In genomic region chr4:608236-608635, GRCh38 we compare ENCODE assay signal across 30 cellular contexts. TPM values are rescaled to one million over a fixed set of nuclear protein-coding genes. Genes with fewer than 3 reads are reported as not detected.
"Had no signal": no experiment of that assay in that cellular context is flagged by ENCODE, and none has a peak within 500 bp of the region (broad histone marks: within the 10 kb centered on the region; RNA-seq: fewer than 3 reads in every experiment).

No MANE protein-coding gene starts in this region.

- DNase-seq: activated CD4-positive, alpha-beta T cell treated with anti-CD3 and anti-CD28 coated beads, Interleukin-2, amount 10 ng/mL, durations not matched to agents 7 days and 5 days; activated CD4-positive, CD25-positive, alpha-beta regulatory T cell; activated CD8-positive, alpha-beta T cell treated with anti-CD3 and anti-CD28 coated beads for 36 hours; activated gamma-delta T cell; activated naive CD4-positive, alpha-beta T cell treated with anti-CD3 and anti-CD28 coated beads for 36 hours; anterior cingulate cortex; caudate nucleus; MG63; MV-4-11; NCI-H1092 treated with DMSO at 0.1 percent for 48 hours; NCI-H1417 treated with DMSO at 0.1 percent for 48 hours; NCI-H1694; NCI-H2029; NCI-H2107; NCI-H2171 treated with DMSO at 0.1 percent for 48 hours; NCI-H226; NCI-H510A; NCI-H526 treated with DMSO at 0.1 percent for 48 hours; NCI-H82; OCI-M1; RPMI8226; T-cell; T-helper 2 cell; T1000 had no signal

- H3K4me3 ChIP-seq: adrenal gland, MG63, SK-N-MC had no signal

- H3K4me1 ChIP-seq: adrenal gland had no signal

- H3K27ac ChIP-seq: adrenal gland, SK-N-MC, VCaP had no signal

- H3K27ac Mint-ChIP-seq: activated CD4-positive, alpha-beta T cell treated with anti-CD3 and anti-CD28 coated beads, Interleukin-2, amount 10 ng/mL, durations not matched to agents 7 days and 5 days; activated CD8-positive, alpha-beta T cell treated with anti-CD3 and anti-CD28 coated beads for 36 hours; activated naive CD4-positive, alpha-beta T cell treated with anti-CD3 and anti-CD28 coated beads for 36 hours; activated naive CD8-positive, alpha-beta T cell; T-cell had no signal

- ATAC-seq: activated CD8-positive, alpha-beta T cell treated with anti-CD3 and anti-CD28 coated beads for 36 hours; Panc1; Right ventricle myocardium inferior; T-cell had no signal

- H3K36me3 Mint-ChIP-seq: activated naive CD8-positive, alpha-beta T cell; T-cell had no signal

- H3K4me3 Mint-ChIP-seq: activated CD4-positive, alpha-beta T cell treated with anti-CD3 and anti-CD28 coated beads, Interleukin-2, amount 10 ng/mL, durations not matched to agents 7 days and 5 days; activated CD8-positive, alpha-beta T cell treated with anti-CD3 and anti-CD28 coated beads for 36 hours; activated naive CD4-positive, alpha-beta T cell treated with anti-CD3 and anti-CD28 coated beads for 36 hours; activated naive CD8-positive, alpha-beta T cell; T-cell had no signal

- H3K9me3 Mint-ChIP-seq: activated CD8-positive, alpha-beta T cell treated with anti-CD3 and anti-CD28 coated beads for 36 hours; activated naive CD4-positive, alpha-beta T cell treated with anti-CD3 and anti-CD28 coated beads for 36 hours; T-cell had no signal

- H3K9me3 ChIP-seq: adrenal gland, MG63 had no signal

- H3K36me3 ChIP-seq: adrenal gland, MG63 had no signal

- H3K27me3 ChIP-seq: MG63 had no signal

RNA-seq across cellular contexts. Expression of gene TMEM271, which starts 32.1 kb away (rescaled TPM):
- total RNA-seq: activated CD4-positive, alpha-beta T cell treated with anti-CD3 and anti-CD28 coated beads, Interleukin-2, amount 10 ng/mL, durations not matched to agents 7 days and 5 days; activated CD8-positive, alpha-beta T cell treated with anti-CD3 and anti-CD28 coated beads for 36 hours; activated naive CD4-positive, alpha-beta T cell treated with anti-CD3 and anti-CD28 coated beads for 36 hours; Right ventricle myocardium inferior; T-cell had no signal
